ENCODE assay signal across 28 cellular contexts in the genomic region with DNA sequence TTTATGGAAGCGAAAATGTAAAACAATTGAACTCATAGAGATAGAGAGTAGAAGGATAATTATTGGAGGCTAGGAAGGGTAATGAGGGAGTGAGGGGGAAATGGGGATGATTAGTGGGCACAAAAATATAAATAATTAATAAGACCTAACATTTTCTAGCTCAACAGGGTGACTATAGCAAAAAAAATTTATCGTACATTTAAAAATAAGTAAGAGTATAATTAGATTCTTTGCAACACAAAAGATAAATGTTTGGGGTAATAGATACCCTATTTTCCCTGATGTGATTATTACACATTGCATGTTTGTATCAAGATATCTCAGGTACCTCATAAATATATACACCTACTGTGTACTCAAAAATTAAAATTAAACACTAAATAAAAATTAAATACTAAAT.
"Had no signal": no experiment of that assay in that cellular context is flagged by ENCODE, and none has a peak within 500 bp of the region (broad histone marks: within the 10 kb centered on the region; RNA-seq: fewer than 3 reads in every experiment).

No MANE protein-coding gene starts in this region.

- H3K27me3 Mint-ChIP-seq: dendritic cell treated with granulocyte-macrophage colony-stimulating factor and Interleukin-4, amounts not matched to agents 40 ng/mL and 50 ng/mL, for 4 days; effector memory CD8-positive, alpha-beta T cell had no signal

- H3K36me3 ChIP-seq: colonic mucosa, esophagus muscularis mucosa, esophagus squamous epithelium, gastrocnemius medialis, gastroesophageal sphincter, heart left ventricle, heart right ventricle had no signal

- FAIRE-seq: colon, endometrium, endothelial cell of umbilical vein, frontal cortex had no signal

- H3K4me3 Mint-ChIP-seq: dendritic cell treated with granulocyte-macrophage colony-stimulating factor and Interleukin-4, amounts not matched to agents 40 ng/mL and 50 ng/mL, for 4 days; effector memory CD8-positive, alpha-beta T cell had no signal

- H3K27ac Mint-ChIP-seq: dendritic cell treated with granulocyte-macrophage colony-stimulating factor and Interleukin-4, amounts not matched to agents 40 ng/mL and 50 ng/mL, for 4 days; effector memory CD8-positive, alpha-beta T cell had no signal

- DNase-seq: colonic mucosa; cortex of kidney; dermis blood vessel endothelial cell; dorsolateral prefrontal cortex; effector CD4-positive, alpha-beta T cell; effector CD8-positive, alpha-beta T cell; effector memory CD4-positive, alpha-beta T cell; effector memory CD8-positive, alpha-beta T cell; erythroblast; esophagus squamous epithelium; foreskin fibroblast; foreskin keratinocyte; foreskin melanocyte; gastrocnemius medialis; glutamatergic neuron; head of caudate nucleus; heart left ventricle; heart right ventricle had no signal

- H3K4me1 ChIP-seq: colonic mucosa, esophagus muscularis mucosa, esophagus squamous epithelium, foreskin keratinocyte, gastrocnemius medialis, gastroesophageal sphincter, heart left ventricle, heart right ventricle had no signal

- H3K27ac ChIP-seq: colonic mucosa, coronary artery, dorsolateral prefrontal cortex, epithelial cell of prostate, esophagus muscularis mucosa, esophagus squamous epithelium, foreskin keratinocyte, gastrocnemius medialis, gastroesophageal sphincter, heart left ventricle, heart right ventricle had no signal

- H3K9me3 ChIP-seq: colonic mucosa, esophagus muscularis mucosa, esophagus squamous epithelium, gastrocnemius medialis, gastroesophageal sphincter, heart left ventricle had no signal

- H3K27me3 ChIP-seq: colonic mucosa, dorsolateral prefrontal cortex, esophagus muscularis mucosa, esophagus squamous epithelium, foreskin keratinocyte, gastrocnemius medialis, gastroesophageal sphincter, heart left ventricle, heart right ventricle had no signal

- H3K4me3 ChIP-seq: colonic mucosa, coronary artery, dorsolateral prefrontal cortex, esophagus muscularis mucosa, esophagus squamous epithelium, gastrocnemius medialis, gastroesophageal sphincter, heart left ventricle, heart right ventricle had no signal

- ATAC-seq: effector memory CD8-positive, alpha-beta T cell; esophagus mucosa; foreskin keratinocyte; gastrocnemius medialis; gastroesophageal sphincter; heart left ventricle; heart right ventricle had no signal
